In genomic region chrX:115549008-115549407, GRCh38 we compare ENCODE assay signal across 19 cellular contexts. TPM values are rescaled to one million over a fixed set of nuclear protein-coding genes. Genes with fewer than 3 reads are reported as not detected.
DNase-seq lines count a peak whose midpoint lies in the region; ATAC-seq, FAIRE-seq and TF ChIP-seq lines count a peak whose summit lies in the region.
"Had no signal": no experiment of that assay in that cellular context is flagged by ENCODE, and none has a peak within 500 bp of the region (broad histone marks: within the 10 kb centered on the region; RNA-seq: fewer than 3 reads in every experiment).

No MANE protein-coding gene starts in this region.

- H3K79me2 ChIP-seq in GM12878 (ENCODE audit: control insufficient read depth, insufficient read depth, low read length) (no peaks in the 10 kb centered on the region), neural cell (replicated peaks; ENCODE audit: insufficient read depth, low read length) (no peaks in the 10 kb centered on the region), PC-9 (ENCODE audit: low read depth) (no peaks in the 10 kb centered on the region)

- no peaks in the 10 kb centered on the region for H3K9me3 Mint-ChIP-seq in stimulated activated naive B cell treated with anti-CD40 and anti-IgM and Interleukin-4, amounts not matched to agents 10 μg/mL and 1 μg/mL and 100 μg/mL, for 72 hours
- H3K9me3 Mint-ChIP-seq: CD4-positive, alpha-beta memory T cell had no signal

- no peaks in the 10 kb centered on the region for H3F3A ChIP-seq in neural cell (ENCODE audit: insufficient read depth, low read length, poor library complexity, severe bottlenecking)
- H3F3A ChIP-seq in PC-9 (ENCODE audit: insufficient read depth, low read depth) = no peaks in the 10 kb centered on the region

- TF ChIP-seq RAD21 in GM12878 (IDR thresholded peaks at IDR 0.05; ENCODE audit: insufficient read depth, low read depth, low read length) = no peak
- TF ChIP-seq RAD21 in neural cell (conservative IDR thresholded peaks at IDR 0.05) = no peak

- TF ChIP-seq EP300 in GM12878 (IDR thresholded peaks at IDR 0.05; ENCODE audit: borderline replicate concordance in 1 of 2, control insufficient read depth in 1 of 2, low read depth in 2 of 2, low read length in 2 of 2) (no peak), neural cell (conservative IDR thresholded peaks at IDR 0.05; ENCODE audit: poor library complexity, severe bottlenecking) (no peak)

- RAD21 ChIA-PET in GM12878 (lab: Charles Lee; ENCODE audit: unreplicated experiment) = interaction anchor here (0.9 kb wide), 1 partner anchor 45 kb away, joined by 4 read pairs; no protein-coding TSS in a partner anchor

- H3K4me3 ChIP-seq in GM12878 = no peak overlapping the region
- peak overlapping the region; percentile 42 for H3K4me3 ChIP-seq in neural cell (ENCODE audit: low read length)
- no peak overlapping the region for H3K4me3 ChIP-seq in PC-9
- H3K4me3 ChIP-seq: HAP-1 had no signal

- H3K9me3 ChIP-seq in GM12878 (replicated peaks; ENCODE audit: control insufficient read depth, insufficient read depth, low read length) (no peaks in the 10 kb centered on the region), neural cell (ENCODE audit: low read length) (no peaks in the 10 kb centered on the region), PC-9 (ENCODE audit: insufficient read depth, low read depth) (no peaks in the 10 kb centered on the region)
- H3K9me3 ChIP-seq: HAP-1 had no signal

- TF ChIP-seq CTCF in GM12878 (IDR thresholded peaks at IDR 0.05 in 2 of 3, conservative IDR thresholded peaks at IDR 0.05 in 1 of 3; ENCODE audit: control insufficient read depth in 2 of 3, extremely low read depth in 1 of 3, insufficient read depth in 1 of 3, low read depth in 3 of 3, low read length in 3 of 3) = no peak
- TF ChIP-seq CTCF in neural cell (IDR thresholded peaks at IDR 0.05; ENCODE audit: poor library complexity, severe bottlenecking) = no peak
- TF ChIP-seq CTCF in PC-9 (conservative IDR thresholded peaks at IDR 0.05) = no peak

- CTCF ChIA-PET in GM12878 (lab: Yijun Ruan, JAX) (interaction anchor here (1.2 kb wide), 1 partner anchor 10 kb away, joined by 4 read pairs; no protein-coding TSS in a partner anchor), PC-9 (lab: Charles Lee) (no interaction called here)

- no peaks in the 10 kb centered on the region for H3K27me3 ChIP-seq in GM12878 (replicated peaks in 1 of 2; ENCODE audit: control insufficient read depth in 2 of 2, insufficient read depth in 2 of 2, low read length in 1 of 2)
- no peaks in the 10 kb centered on the region for H3K27me3 ChIP-seq in neural cell (ENCODE audit: insufficient read depth, low read depth, low read length)
- H3K27me3 ChIP-seq in PC-9 (ENCODE audit: insufficient read depth, low read depth) = no peaks in the 10 kb centered on the region

- no peak overlapping the region for H2AFZ ChIP-seq in GM12878 (ENCODE audit: control insufficient read depth, low read depth, low read length)
- H2AFZ ChIP-seq in neural cell (ENCODE audit: low read depth, low read length) = no peak overlapping the region
- no peak overlapping the region for H2AFZ ChIP-seq in PC-9

- peaks cover 0 to 8% of the 10 kb centered on the region in 2 donors for H3K27me3 Mint-ChIP-seq in stimulated activated naive B cell treated with anti-CD40 and anti-IgM and Interleukin-4, amounts not matched to agents 10 μg/mL and 1 μg/mL and 100 μg/mL, for 72 hours
- H3K27me3 Mint-ChIP-seq: CD4-positive, alpha-beta memory T cell had no signal

- no peaks in the 10 kb centered on the region for H3K36me3 Mint-ChIP-seq in stimulated activated naive B cell treated with anti-CD40 and anti-IgM and Interleukin-4, amounts not matched to agents 10 μg/mL and 1 μg/mL and 100 μg/mL, for 72 hours
- H3K36me3 Mint-ChIP-seq: CD4-positive, alpha-beta memory T cell had no signal

- H3K36me3 ChIP-seq in GM12878 (ENCODE audit: control insufficient read depth in 2 of 2, insufficient read depth in 2 of 2, low read length in 1 of 2) (no peaks in the 10 kb centered on the region), neural cell (ENCODE audit: insufficient read depth, low read length) (no peaks in the 10 kb centered on the region), PC-9 (ENCODE audit: low read depth) (no peaks in the 10 kb centered on the region)
- H3K36me3 ChIP-seq: HAP-1 had no signal

- BruUV-seq in GM12878 (replicated peaks; lab: Mats Ljungman, UMichigan) (no TSS peak), PC-9 (replicated peaks; lab: Mats Ljungman, UMichigan) (no TSS peak)

- H3K4me1 ChIP-seq in GM12878 (ENCODE audit: control insufficient read depth, insufficient read depth, low read length) (no peaks in the 10 kb centered on the region), PC-9 (replicated peaks; ENCODE audit: insufficient read depth) (no peaks in the 10 kb centered on the region)
- H3K4me1 ChIP-seq: HAP-1 had no signal

- WGBS in GM12878 (ENCODE audit: insufficient coverage, insufficient replicate concordance, low lambda C conversion rate, missing lambda C conversion rate) = 33% methylated on average over 3 of the region's 3 CpGs

- POLR2A ChIA-PET in GM12878 (lab: Charles Lee) = interaction anchor here (0.6 kb wide), 1 partner anchor 33 kb away, joined by 3 read pairs; no protein-coding TSS in a partner anchor
- POLR2A ChIA-PET in PC-9 (lab: Charles Lee; ENCODE audit: unreplicated experiment) = interaction anchor here (0.5 kb wide), 1 partner anchor 319 kb away, joined by 3 read pairs; no protein-coding TSS in a partner anchor

- H3K27ac ChIP-seq in GM12878 (ENCODE audit: control insufficient read depth, insufficient read depth) (no peak overlapping the region), neural cell (ENCODE audit: low read length) (peak overlapping the region; percentile 60), PC-9 (no peak overlapping the region)

- H3K9ac ChIP-seq in GM12878 (ENCODE audit: control insufficient read depth, insufficient read depth, low read length) (no peak overlapping the region), neural cell (ENCODE audit: low read length) (no peak overlapping the region)

- ATAC-seq in GM18867 (IDR thresholded peaks at IDR 0.05; ENCODE audit: unreplicated experiment) (peak; percentile 66), GM19351 (IDR thresholded peaks at IDR 0.05; ENCODE audit: unreplicated experiment) (peak; percentile 88), GM12878 (peak; percentile 91)
- ATAC-seq in stimulated activated naive B cell treated with anti-CD40 and anti-IgM and Interleukin-4, amounts not matched to agents 10 μg/mL and 1 μg/mL and 100 μg/mL, for 72 hours (replicated peaks) = no peak

- FAIRE-seq in GM12878 (lab: Jason Lieb, UNC) = no peak
- FAIRE-seq: GM12892, GM19239, H54 had no signal

- no peak for TF ChIP-seq POLR2A in GM12878 (IDR thresholded peaks at IDR 0.05; ENCODE audit: low read depth, low read length)

- in situ Hi-C loops in GM12878 (cut with MboI) = no loop called here

- H3K27ac Mint-ChIP-seq in stimulated activated naive B cell treated with anti-CD40 and anti-IgM and Interleukin-4, amounts not matched to agents 10 μg/mL and 1 μg/mL and 100 μg/mL, for 72 hours = no peak overlapping the region
- H3K27ac Mint-ChIP-seq: CD4-positive, alpha-beta memory T cell had no signal

- H3K9me2 ChIP-seq in neural cell (ENCODE audit: insufficient read depth, low read length) (no peaks in the 10 kb centered on the region), PC-9 (ENCODE audit: insufficient read depth) (no peaks in the 10 kb centered on the region)

- H4K20me1 ChIP-seq in GM12878 (ENCODE audit: control insufficient read depth, insufficient read depth) = no peaks in the 10 kb centered on the region
- H4K20me1 ChIP-seq in neural cell (ENCODE audit: insufficient read depth) = no peaks in the 10 kb centered on the region
- no peaks in the 10 kb centered on the region for H4K20me1 ChIP-seq in PC-9 (ENCODE audit: insufficient read depth)

- intact Hi-C loops in GM12878 (cut with micrococcal nuclease; ENCODE audit: unreplicated experiment) (no loop called here), PC-9 (cut with micrococcal nuclease; ENCODE audit: unreplicated experiment) (no loop called here)

- DNase-seq in GM12878 (ENCODE audit: low read depth, low spot score) (no peak), PC-9 (no peak), NCI-H345 treated with DMSO at 0.1 percent for 48 hours (lab: John Stamatoyannopoulos, UW; ENCODE audit: unreplicated experiment) (no peak)
- no peak for DNase-seq in stimulated activated naive B cell treated with anti-CD40 and anti-IgM and Interleukin-4, amounts not matched to agents 10 μg/mL and 1 μg/mL and 100 μg/mL, for 72 hours
- DNase-seq: C1 segment of cervical spinal cord; Calu3; CD4-positive, alpha-beta memory T cell; COR-L47; DMS53; DMS79 treated with DMSO at 0.1 percent for 48 hours; GF-D8; GOT3 had no signal

- SMC1A ChIA-PET in GM12878 (lab: Charles Lee; ENCODE audit: uncharacterized antibody, unreplicated experiment) = interaction anchor here (1.0 to 1.4 kb wide), 6 partner anchors 10 to 186 kb away, joined by 3 to 5 read pairs (median 4); no protein-coding TSS in a partner anchor

- H3K4me2 ChIP-seq in GM12878 (ENCODE audit: control insufficient read depth, insufficient read depth) (no peak overlapping the region), neural cell (ENCODE audit: low read length) (no peak overlapping the region), PC-9 (no peak overlapping the region)

- no peak overlapping the region for H3K4me3 Mint-ChIP-seq in stimulated activated naive B cell treated with anti-CD40 and anti-IgM and Interleukin-4, amounts not matched to agents 10 μg/mL and 1 μg/mL and 100 μg/mL, for 72 hours
- H3K4me3 Mint-ChIP-seq: CD4-positive, alpha-beta memory T cell had no signal

- H3K4me1 Mint-ChIP-seq in stimulated activated naive B cell treated with anti-CD40 and anti-IgM and Interleukin-4, amounts not matched to agents 10 μg/mL and 1 μg/mL and 100 μg/mL, for 72 hours = no peaks in the 10 kb centered on the region
- H3K4me1 Mint-ChIP-seq: CD4-positive, alpha-beta memory T cell had no signal

RNA-seq across cellular contexts. Expression of gene PLS3, which starts 12.0 kb away (rescaled TPM):
- 27.8 and 30.3 TPM in 2 replicates for total RNA-seq in GM12878 (2013; cell fraction: nucleolus; rRNA removed)
- total RNA-seq in GM12878 (2014; rRNA removed) (178 and 201 TPM in 2 replicates), GM12878 (2014; rRNA removed; fragmentation: Illumina TruSeq; extraction: Trizol) (231 TPM in 2 replicates), GM12878 (2021) (161 and 164 TPM in 2 replicates), PC-9 (2021) (221 and 257 TPM in 2 replicates)
- 7.4 TPM for polyA plus RNA-seq in GM12878 (2011; ENCODE audit: low read depth)
- polyA plus RNA-seq in GM12878 (2011; rRNA removed) (47.6 and 83.4 TPM in 2 replicates), GM12878 (2014; fragmentation: Illumina TruSeq; extraction: Trizol) (233 and 285 TPM in 2 replicates), GM12878 (2014; fragmentation: Nextera tagmentation; extraction: Ambion mirVana) (100 to 1,000 TPM; 122 to 169 TPM), GM12878 (2014; rRNA removed) (119 and 130 TPM in 2 replicates), GM12878 (2016; fragmentation: Nextera tagmentation; extraction: Ambion mirVana) (100 to 1,000 TPM; 227 to 236 TPM), neural cell (3.8 and 8.0 TPM in 2 replicates)
- 16.3 and 22.1 TPM in 2 replicates for polyA plus RNA-seq in GM12878 (2011; cell fraction: cytosol; rRNA removed)
- polyA plus RNA-seq in GM12878 (2011; cell fraction: nucleus; rRNA removed) = 14.2 and 21.5 TPM in 2 replicates
- 8.4 and 13.8 TPM in 2 replicates for polyA plus RNA-seq in GM12878 (2012)
- polyA minus RNA-seq in GM12878 (2011; rRNA and poly(A)+ RNA removed) = 23.6 and 41.0 TPM in 2 replicates
- 10.6 and 18.0 TPM in 2 replicates for polyA minus RNA-seq in GM12878 (2011; cell fraction: cytosol; rRNA and poly(A)+ RNA removed)
- 3.4 and 5.9 TPM in 2 replicates for polyA minus RNA-seq in GM12878 (2011; cell fraction: nucleus; rRNA and poly(A)+ RNA removed)
- 2.5 and 2.9 TPM in 2 replicates for polyA minus RNA-seq in neural cell

Comparison
In these comparisons a context has a peak if more than half of its experiments do, and no peak if none do; other contexts are left out.
1. ATAC-seq: peak in GM18867 (single experiment), GM19351 (single experiment) and GM12878 (single experiment); none in stimulated activated naive B cell treated with anti-CD40 and anti-IgM and Interleukin-4, amounts not matched to agents 10 μg/mL and 1 μg/mL and 100 μg/mL, for 72 hours (0 of 2).